8 cellular contexts compared by ENCODE assay signal in the genomic region with DNA sequence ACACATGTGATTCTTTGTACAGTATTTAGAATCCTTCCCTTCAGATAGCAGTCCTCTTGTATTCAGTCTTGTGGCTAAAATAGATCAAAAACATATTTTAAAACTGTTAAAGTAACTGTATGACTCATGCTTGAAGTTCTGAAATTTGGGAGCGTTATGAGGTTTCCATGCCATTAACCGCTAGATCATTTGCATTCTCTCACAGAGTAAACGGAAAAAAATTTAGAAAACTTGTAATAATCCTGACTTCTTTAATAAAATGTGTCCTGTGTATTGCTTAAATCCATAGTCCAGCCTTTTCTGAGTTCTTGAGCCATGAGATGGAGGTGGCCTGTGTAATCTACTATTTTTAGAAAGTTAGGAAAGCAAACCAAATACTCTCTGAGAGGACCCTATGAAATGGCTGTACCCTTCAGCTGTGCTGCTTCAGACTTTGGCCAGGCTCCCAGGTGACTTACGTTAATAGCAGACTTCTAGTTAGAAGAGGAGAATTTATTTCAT. TPM values are rescaled to one million over a fixed set of nuclear protein-coding genes. Genes with fewer than 3 reads are reported as not detected.
A peak's percentile ranks its signal among the peaks of the same experiment; 100 is the strongest.
DNase-seq lines count a peak whose midpoint lies in the region; ATAC-seq and TF ChIP-seq lines count a peak whose summit lies in the region.

No MANE protein-coding gene starts in this region.

- TF ChIP-seq CTCF in fibroblast of pulmonary artery (IDR thresholded peaks at IDR 0.05; ENCODE audit: low read length, missing control alignments): no peak
- no peak for TF ChIP-seq CTCF in lower leg skin (IDR thresholded peaks at IDR 0.05)

- 17% methylated on average over 4 of the region's 4 CpGs for WGBS in lower leg skin, 2 donors

- peak; percentile 71 for ATAC-seq in Right ventricle myocardium inferior
- ATAC-seq in HG03045 (IDR thresholded peaks at IDR 0.05; ENCODE audit: unreplicated experiment): peak; percentile 76
- ATAC-seq in sciatic nerve: peak; percentile 69

- intact Hi-C loops in Right ventricle myocardium inferior (cut with DNase I): loop anchor here (10.0 kb wide), 1 partner anchor 142 kb away; no protein-coding TSS in a partner anchor
- intact Hi-C loops in cardiac septum (cut with DNase I): loop anchor here (10.0 kb wide), 1 partner anchor 142 kb away; no protein-coding TSS in a partner anchor
- intact Hi-C loops in sciatic nerve (cut with DNase I): no loop called here
- intact Hi-C loops in lower leg skin (cut with DNase I; ENCODE audit: low total_unique reads): no loop called here

- no peak for DNase-seq in Right ventricle myocardium inferior (ENCODE audit: missing footprints)
- DNase-seq in cardiac septum (ENCODE audit: low spot score): no peak
- DNase-seq in SIG-M5 (lab: John Stamatoyannopoulos, UW): peak; percentile 70
- DNase-seq in fibroblast of pulmonary artery (ENCODE audit: low read depth): peak; percentile 90
- DNase-seq in sciatic nerve (ENCODE audit: low spot score): no peak
- DNase-seq in lower leg skin (ENCODE audit: low spot score in 2 of 2): no peak
- DNase-seq in HUDEP-2 (lab: John Stamatoyannopoulos, UW; ENCODE audit: unreplicated experiment in 76 of 76): no peak

- H3K4me3 ChIP-seq in fibroblast of pulmonary artery (replicated peaks; ENCODE audit: low read depth, low read length): peak overlapping the region; percentile 27
- no peak overlapping the region for H3K4me3 ChIP-seq in lower leg skin (ENCODE audit: low read depth, poor library complexity, severe bottlenecking)

- no peak for TF ChIP-seq POLR2A in lower leg skin (IDR thresholded peaks at IDR 0.05)

RNA-seq across cellular contexts. Expression of gene MBNL1, which starts 33.8 kb away (rescaled TPM):
- total RNA-seq in Right ventricle myocardium inferior (180 TPM), cardiac septum (178 TPM), sciatic nerve (215 TPM), lower leg skin (100 to 1,000 TPM; 152 to 286 (median 228) TPM)

Comparison
In these comparisons a context has a peak if more than half of its experiments do, and no peak if none do; other contexts are left out.
1. DNase-seq: peak in SIG-M5 (single experiment) and fibroblast of pulmonary artery (single experiment); none in Right ventricle myocardium inferior (single experiment), cardiac septum (single experiment), sciatic nerve (single experiment), lower leg skin (0 of 2) and HUDEP-2 (0 of 76).
2. intact Hi-C loops: an anchor here in Right ventricle myocardium inferior (10.0 kb wide) and cardiac septum (10.0 kb wide); none called in sciatic nerve and lower leg skin.
3. Peak in every context shown above with its lines, with median percentiles within 50 percentile points of each other: ATAC-seq.